In the genomic region with DNA sequence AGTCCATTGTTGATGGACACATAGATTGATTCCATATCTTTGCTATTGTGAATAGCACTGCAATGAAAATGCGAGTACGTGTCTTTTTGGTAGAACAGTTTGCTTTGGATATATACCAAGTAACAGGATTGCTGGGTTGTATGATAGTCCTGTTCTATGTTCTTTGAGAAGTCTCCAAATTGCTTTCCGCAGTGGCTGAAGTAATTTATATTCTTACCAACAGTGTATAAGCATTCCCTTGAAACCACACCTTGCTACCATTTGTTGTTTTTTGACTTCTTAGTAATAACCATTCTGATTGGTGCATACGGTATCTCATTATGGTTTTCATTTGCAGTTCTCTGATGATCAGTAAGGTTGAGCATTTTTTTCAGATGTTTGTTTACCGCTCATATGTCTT, we compare ENCODE assay signal across 34 cellular contexts.
"Had no signal": no experiment of that assay in that cellular context is flagged by ENCODE, and none has a peak within 500 bp of the region (broad histone marks: within the 10 kb centered on the region; RNA-seq: fewer than 3 reads in every experiment).

No MANE protein-coding gene starts in this region.

- H3K27ac ChIP-seq: KMS-11 had no signal

- H3K9ac ChIP-seq: KMS-11 had no signal

- H3K4me3 ChIP-seq: MG63 had no signal

- H3K36me3 ChIP-seq: MG63 had no signal

- DNase-seq: Karpas-422, Kasumi-1, KG1, MG63, MM.1S, MV-4-11, NCI-H1048, NCI-H1092, NCI-H1092 treated with DMSO at 0.1 percent for 48 hours, NCI-H1105, NCI-H1105 treated with DMSO at 0.1 percent for 48 hours, NCI-H1417, NCI-H1417 treated with DMSO at 0.1 percent for 48 hours, NCI-H1436, NCI-H1436 treated with DMSO at 0.1 percent for 48 hours, NCI-H146, NCI-H1694 treated with DMSO at 0.1 percent for 48 hours, NCI-H187, NCI-H187 treated with DMSO at 0.1 percent for 48 hours, NCI-H1930, NCI-H2029, NCI-H2029 treated with DMSO at 0.1 percent for 48 hours, NCI-H2081, NCI-H2081 treated with DMSO at 0.1 percent for 48 hours, NCI-H2107, NCI-H2171, NCI-H2171 treated with DMSO at 0.1 percent for 48 hours, NCI-H2227 treated with DMSO at 0.1 percent for 48 hours, NCI-H226, NCI-H345, NCI-H446, NCI-H446 treated with DMSO at 0.1 percent for 48 hours, NCI-H510A had no signal

- H3K27me3 ChIP-seq: MG63 had no signal

- H3K4me2 ChIP-seq: KMS-11 had no signal

- H3K9me3 ChIP-seq: MG63 had no signal
